In the genomic region with DNA sequence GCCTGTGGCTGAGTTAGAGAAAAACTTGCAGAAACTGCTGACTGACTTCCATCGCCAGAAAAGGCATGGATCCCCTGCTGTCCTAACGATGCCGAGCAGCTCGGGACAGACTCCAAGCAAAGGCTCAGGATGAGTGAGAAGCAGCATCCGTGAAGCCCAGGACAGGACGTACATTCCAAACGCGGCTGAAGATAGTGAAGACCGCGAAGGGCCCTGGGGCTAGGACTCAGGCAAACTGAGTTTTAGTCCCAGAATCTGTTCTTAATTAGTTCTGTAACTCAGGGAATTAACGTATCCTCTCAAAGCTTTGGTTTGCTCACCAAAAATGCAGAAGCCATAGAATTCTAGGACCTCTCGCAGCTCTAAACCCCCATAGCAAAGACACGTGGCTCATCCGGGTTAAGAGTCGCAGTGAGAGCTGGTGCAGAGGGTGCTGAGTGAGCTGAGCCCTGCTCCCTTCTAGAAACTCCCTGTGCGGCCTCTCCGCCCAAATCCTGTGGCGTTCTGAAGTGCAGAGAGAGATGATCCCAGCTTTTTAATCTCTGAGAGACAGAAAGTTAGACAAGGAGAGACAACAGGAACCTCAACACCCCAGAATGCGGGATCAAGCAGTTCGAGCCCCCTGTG, we compare ENCODE assay signal across 14 cellular contexts.
A peak's percentile ranks its signal among the peaks of the same experiment; 100 is the strongest.
DNase-seq lines count a peak whose midpoint lies in the region; ATAC-seq and TF ChIP-seq lines count a peak whose summit lies in the region.
"Had no signal": no experiment of that assay in that cellular context is flagged by ENCODE, and none has a peak within 500 bp of the region (broad histone marks: within the 10 kb centered on the region; RNA-seq: fewer than 3 reads in every experiment).

No MANE protein-coding gene starts in this region.

- peak; percentile 5 for TF ChIP-seq CTCF in brain microvascular endothelial cell (IDR thresholded peaks at IDR 0.05; ENCODE audit: low read depth, low read length, missing control alignments)
- no peak for TF ChIP-seq CTCF in uterus (IDR thresholded peaks at IDR 0.05)
- TF ChIP-seq CTCF in WERI-Rb-1 (IDR thresholded peaks at IDR 0.05; ENCODE audit: low read depth, low read length), result no peak

- in situ Hi-C loops in brain microvascular endothelial cell (cut with HindIII; ENCODE audit: low pct_ligation_motif_present, low sequenced_read_pairs), result no loop called here

- intact Hi-C loops in uterus (cut with DNase I; ENCODE audit: low total_unique reads), result no loop called here

- H3K27ac ChIP-seq in brain microvascular endothelial cell (no peak overlapping the region), uterus (peak overlapping the region; percentile 24 to 50), WERI-Rb-1 (no peak overlapping the region)
- H3K27ac ChIP-seq: 22Rv1 had no signal

- H3K4me3 ChIP-seq in brain microvascular endothelial cell (ENCODE audit: low read depth, low read length), result no peak overlapping the region
- peak overlapping the region in 1 of 2 donors; percentile 10 for H3K4me3 ChIP-seq in uterus
- H3K4me3 ChIP-seq in WERI-Rb-1 (ENCODE audit: low read depth, low read length), result no peak overlapping the region

- ATAC-seq in HG02642 (IDR thresholded peaks at IDR 0.05; ENCODE audit: poor library complexity, unreplicated experiment), result no peak

- DNase-seq in activated CD8-positive, alpha-beta memory T cell treated with anti-CD3 and anti-CD28 coated beads for 24 hours, result peak; percentile 24
- DNase-seq in activated CD8-positive, alpha-beta memory T cell treated with anti-CD3 and anti-CD28 coated beads, Interleukin-2, amount 50 U/mL, for 48 hours, result no peak
- DNase-seq in brain microvascular endothelial cell (peak; percentile 47), iris pigment epithelial cell (ENCODE audit: low read depth) (peak; percentile 53), uterus (peak in 1 of 2 donors; percentile 38), WERI-Rb-1 (no peak)
- no peak for DNase-seq in stimulated activated naive CD4-positive, alpha-beta T cell treated with Interleukin-2 at 50 U/mL for 16 hours (lab: John Stamatoyannopoulos, UW)
- DNase-seq: CD8-positive, alpha-beta memory T cell; erythroblast; GDM1; substantia nigra; T-helper 2 cell had no signal

- H3K27me3 ChIP-seq in brain microvascular endothelial cell (replicated peaks) (no peaks in the 10 kb centered on the region), uterus (no peaks in the 10 kb centered on the region), WERI-Rb-1 (ENCODE audit: insufficient read depth, low read depth, severe bottlenecking) (no peaks in the 10 kb centered on the region)

- H3K36me3 ChIP-seq in brain microvascular endothelial cell (replicated peaks), result no peaks in the 10 kb centered on the region
- H3K36me3 ChIP-seq in uterus, result no peaks in the 10 kb centered on the region
- H3K36me3 ChIP-seq in WERI-Rb-1, result no peaks in the 10 kb centered on the region

- H3K9me3 ChIP-seq in uterus, result no peaks in the 10 kb centered on the region
- H3K9me3 ChIP-seq in WERI-Rb-1 (ENCODE audit: severe bottlenecking), result peaks cover 4% of the 10 kb centered on the region

- TF ChIP-seq POLR2A in uterus (IDR thresholded peaks at IDR 0.05), result no peak

- H3K4me1 ChIP-seq in uterus, result no peaks in the 10 kb centered on the region

Comparison
In these comparisons a context has a peak if more than half of its experiments do, and no peak if none do; other contexts are left out.
1. DNase-seq: peak in activated CD8-positive, alpha-beta memory T cell treated with anti-CD3 and anti-CD28 coated beads for 24 hours (single experiment), brain microvascular endothelial cell (single experiment) and iris pigment epithelial cell (single experiment); none in activated CD8-positive, alpha-beta memory T cell treated with anti-CD3 and anti-CD28 coated beads, Interleukin-2, amount 50 U/mL, for 48 hours (single experiment), WERI-Rb-1 (single experiment) and stimulated activated naive CD4-positive, alpha-beta T cell treated with Interleukin-2 at 50 U/mL for 16 hours (single experiment).
2. H3K27ac ChIP-seq: peak in uterus (2 of 2); none in brain microvascular endothelial cell (single experiment) and WERI-Rb-1 (single experiment).